Comparison of ENCODE assay signal across 2 cellular contexts in genomic region chr2:67240507-67240906, GRCh38.
TF ChIP-seq lines count a peak whose summit lies in the region.

No MANE protein-coding gene starts in this region.

TF ChIP-seq in HEK293, 187 proteins besides CTCF, POLR2A, EP300 and RAD21:
- TF ChIP-seq, protein P1, sequence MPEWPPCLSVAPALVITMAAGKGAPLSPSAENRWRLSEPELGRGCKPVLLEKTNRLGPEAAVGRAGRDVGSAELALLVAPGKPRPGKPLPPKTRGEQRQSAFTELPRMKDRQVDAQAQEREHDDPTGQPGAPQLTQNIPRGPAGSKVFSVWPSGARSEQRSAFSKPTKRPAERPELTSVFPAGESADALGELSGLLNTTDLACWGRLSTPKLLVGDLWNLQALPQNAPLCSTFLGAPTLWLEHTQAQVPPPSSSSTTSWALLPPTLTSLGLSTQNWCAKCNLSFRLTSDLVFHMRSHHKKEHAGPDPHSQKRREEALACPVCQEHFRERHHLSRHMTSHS (tag by site-specific recombination; IDR thresholded peaks at IDR 0.05), result no peak
- TF ChIP-seq ZNF510 (tag by site-specific recombination; IDR thresholded peaks at IDR 0.05; ENCODE audit: insufficient replicate concordance) (no peak), SCRT2 (tag by site-specific recombination; IDR thresholded peaks at IDR 0.05) (peak; percentile 68), ZNF324 (tag by site-specific recombination; IDR thresholded peaks at IDR 0.05) (no peak)

TF ChIP-seq in K562, 482 proteins besides CTCF, POLR2A, EP300 and RAD21 (continued from another document):
- TF ChIP-seq PBX2 (CRISPR knock-in tag; IDR thresholded peaks at IDR 0.05; ENCODE audit: low read depth) (no peak), PBX2 (tag; conservative IDR thresholded peaks at IDR 0.05; ENCODE audit: low read depth) (peak; percentile 63), NFE2L1 (tag; IDR thresholded peaks at IDR 0.05; ENCODE audit: borderline replicate concordance, low read depth) (peak; percentile 52; the same call in 1 of the 2 replicates), MAFF (IDR thresholded peaks at IDR 0.05; ENCODE audit: low read length) (peak; percentile 76), JUND (IDR thresholded peaks at IDR 0.05; ENCODE audit: borderline replicate concordance, low read depth, low read length) (no peak), JUND (tag; IDR thresholded peaks at IDR 0.05; ENCODE audit: borderline replicate concordance, low read depth, low read length) (peak; percentile 61; the same call in 1 of the 3 replicates), NFE2 (IDR thresholded peaks at IDR 0.05; ENCODE audit: low read depth) (peak; percentile 87), C11orf30 (IDR thresholded peaks at IDR 0.05; ENCODE audit: low read depth) (peak; percentile 85), BACH1 (tag; IDR thresholded peaks at IDR 0.05) (0 out of 2 replicates have a peak, but pooled peaks have one; percentile 29), MAFG (tag; conservative IDR thresholded peaks at IDR 0.05) (peak; percentile 93)
